Comparison of ENCODE assay signal across 9 cellular contexts in genomic region chr6:149233056-149233715, GRCh38.
DNase-seq lines count a peak whose midpoint lies in the region; ATAC-seq and TF ChIP-seq lines count a peak whose summit lies in the region.
"Had no signal": no experiment of that assay in that cellular context is flagged by ENCODE, and none has a peak within 500 bp of the region (broad histone marks: within the 10 kb centered on the region; RNA-seq: fewer than 3 reads in every experiment).

No MANE protein-coding gene starts in this region.

- H3K9me3 ChIP-seq in A673 (ENCODE audit: low read depth, low read length, poor library complexity, severe bottlenecking), result no peaks in the 10 kb centered on the region
- H3K9me3 ChIP-seq in Karpas-422 (ENCODE audit: low read length), result no peaks in the 10 kb centered on the region
- H3K9me3 ChIP-seq: upper lobe of left lung had no signal

- H3K79me2 ChIP-seq in Karpas-422 (ENCODE audit: low read length), result no peaks in the 10 kb centered on the region

- H3K27ac Mint-ChIP-seq in activated CD4-positive, alpha-beta memory T cell treated with anti-CD3 and anti-CD28 coated beads for 36 hours, result peak overlapping the region; percentile 91

- POLR2A ChIA-PET in A673 (lab: Charles Lee; ENCODE audit: low non-redundant PET), result interaction anchor here (0.5 kb wide), 1 partner anchor 51 kb away, joined by 8 read pairs; no protein-coding TSS in a partner anchor
- POLR2A ChIA-PET in activated CD4-positive, alpha-beta memory T cell treated with anti-CD3 and anti-CD28 coated beads for 36 hours (lab: Charles Lee), result no interaction called here

- H3K4me1 Mint-ChIP-seq in activated CD4-positive, alpha-beta memory T cell treated with anti-CD3 and anti-CD28 coated beads for 36 hours (ENCODE audit: low read depth), result peaks cover 50% of the 10 kb centered on the region

- H3K27me3 ChIP-seq in A673 (replicated peaks; ENCODE audit: insufficient read depth, low read depth, low read length, poor library complexity) (no peaks in the 10 kb centered on the region), Karpas-422 (ENCODE audit: low read length) (no peaks in the 10 kb centered on the region)
- H3K27me3 ChIP-seq: upper lobe of left lung had no signal

- DNase-seq in A673 (ENCODE audit: low spot score) (peak; percentile 64), epithelial cell of esophagus (ENCODE audit: low read depth) (peak; percentile 87), Karpas-422 (no peak)
- peak; percentile 22 for DNase-seq in Jurkat, Clone E6-1 (ENCODE audit: low read depth, low spot score)
- DNase-seq in activated CD4-positive, alpha-beta memory T cell treated with anti-CD3 and anti-CD28 coated beads for 36 hours, result peak; percentile 78
- DNase-seq in stimulated activated CD4-positive, alpha-beta T cell treated with anti-CD3 and anti-CD28 coated beads, Interleukin-4, amount 100 ng/mL, for 1 hour, result peak; percentile 36
- DNase-seq: upper lobe of left lung had no signal

- H3K36me3 ChIP-seq in A673 (ENCODE audit: insufficient read depth, low read length, poor library complexity, severe bottlenecking) (no peaks in the 10 kb centered on the region), Karpas-422 (ENCODE audit: insufficient read depth, low read length) (no peaks in the 10 kb centered on the region)
- H3K36me3 ChIP-seq: upper lobe of left lung had no signal

- ATAC-seq in HG03039 (IDR thresholded peaks at IDR 0.05; ENCODE audit: unreplicated experiment) (no peak), HG02571 (IDR thresholded peaks at IDR 0.05; ENCODE audit: unreplicated experiment) (no peak)

- H3K27ac ChIP-seq in A673 (ENCODE audit: low read depth, low read length, poor library complexity, severe bottlenecking), result no peak overlapping the region
- H3K27ac ChIP-seq in Karpas-422 (ENCODE audit: low read length), result no peak overlapping the region

- BruUV-seq in A673 (replicated peaks; lab: Mats Ljungman, UMichigan), result no TSS peak

- H3K4me2 ChIP-seq in Karpas-422 (ENCODE audit: low read depth, low read length, poor library complexity, severe bottlenecking), result no peak overlapping the region

- H3K9me3 Mint-ChIP-seq in activated CD4-positive, alpha-beta memory T cell treated with anti-CD3 and anti-CD28 coated beads for 36 hours, result peaks cover 4% of the 10 kb centered on the region

- H3K4me3 ChIP-seq in A673 (ENCODE audit: low read depth, low read length, poor library complexity, severe bottlenecking) (no peak overlapping the region), epithelial cell of esophagus (ENCODE audit: low read length) (no peak overlapping the region), Karpas-422 (ENCODE audit: low read length) (no peak overlapping the region)
- H3K4me3 ChIP-seq in Jurkat, Clone E6-1 (ENCODE audit: low read length), result no peak overlapping the region
- H3K4me3 ChIP-seq: upper lobe of left lung had no signal

- TF ChIP-seq CTCF in A673 (conservative IDR thresholded peaks at IDR 0.05; ENCODE audit: low read depth, low read length) (no peak), epithelial cell of esophagus (IDR thresholded peaks at IDR 0.05; ENCODE audit: insufficient read depth, low read depth, low read length, missing control alignments) (no peak)

- H2AFZ ChIP-seq in Karpas-422 (ENCODE audit: low read length), result no peak overlapping the region

- intact Hi-C loops in A673 (cut with micrococcal nuclease; ENCODE audit: unreplicated experiment), result no loop called here
- intact Hi-C loops in activated CD4-positive, alpha-beta memory T cell treated with anti-CD3 and anti-CD28 coated beads for 36 hours (cut with micrococcal nuclease), result loop anchor here (1.0 to 5.0 kb wide), 4 partner anchors 15 to 274 kb away; no protein-coding TSS in a partner anchor

- no peaks in the 10 kb centered on the region for H3K4me1 ChIP-seq in A673 (ENCODE audit: insufficient read depth, low read length, poor library complexity, severe bottlenecking)
- no peaks in the 10 kb centered on the region for H3K4me1 ChIP-seq in Karpas-422 (ENCODE audit: low read length)

- peaks cover 5% of the 10 kb centered on the region for H3K36me3 Mint-ChIP-seq in activated CD4-positive, alpha-beta memory T cell treated with anti-CD3 and anti-CD28 coated beads for 36 hours

- H4K20me1 ChIP-seq in Karpas-422 (ENCODE audit: insufficient read depth, low read depth, low read length), result no peaks in the 10 kb centered on the region

- CTCF ChIA-PET in A673 (lab: Charles Lee), result no interaction called here
- CTCF ChIA-PET in activated CD4-positive, alpha-beta memory T cell treated with anti-CD3 and anti-CD28 coated beads for 36 hours (lab: Charles Lee), result interaction anchor here (0.6 to 1.2 kb wide), 2 partner anchors 25 to 38 kb away, joined by 3 read pairs; no protein-coding TSS in a partner anchor

- no peaks in the 10 kb centered on the region for H3K9me2 ChIP-seq in Karpas-422 (replicated peaks; ENCODE audit: insufficient read depth, low read length)

- H3K9ac ChIP-seq in Karpas-422 (ENCODE audit: low read length), result no peak overlapping the region

- no peaks in the 10 kb centered on the region for H3K27me3 Mint-ChIP-seq in activated CD4-positive, alpha-beta memory T cell treated with anti-CD3 and anti-CD28 coated beads for 36 hours

- H3K4me3 Mint-ChIP-seq in activated CD4-positive, alpha-beta memory T cell treated with anti-CD3 and anti-CD28 coated beads for 36 hours, result peak overlapping the region; percentile 53
